8 cellular contexts compared by ENCODE assay signal in genomic region chr20:62237772-62238568, GRCh38. TPM values are rescaled to one million over a fixed set of nuclear protein-coding genes. Genes with fewer than 3 reads are reported as not detected.
A peak's percentile ranks its signal among the peaks of the same experiment; 100 is the strongest.
DNase-seq lines count a peak whose midpoint lies in the region; ATAC-seq and TF ChIP-seq lines count a peak whose summit lies in the region.

Gene OSBPL2, plus strand, starts transcription at chr20:62238521. Its CDS starts 17,664 bp downstream, at chr20:62256185.

- H3K27me3 ChIP-seq in parathyroid adenoma (ENCODE audit: control insufficient read depth, insufficient read depth, low read length) (no peaks in the 10 kb centered on the region), tibial nerve (peaks cover 0 to 9% of the 10 kb centered on the region in 2 donors)

- intact Hi-C loops in Right ventricle myocardium inferior (cut with DNase I) = loop anchor here (5.0 kb wide), 2 partner anchors 44 to 96 kb away; partner anchors contain the start of genes PSMA7 and SS18L1

- H3K9me3 ChIP-seq in parathyroid adenoma (ENCODE audit: control insufficient read depth, low read length) = no peaks in the 10 kb centered on the region
- H3K9me3 ChIP-seq in tibial nerve = no peaks in the 10 kb centered on the region

- TF ChIP-seq EP300 in tibial nerve (IDR thresholded peaks at IDR 0.05) = peak in 1 of 2 donors; percentile 52

- H3K36me3 ChIP-seq in parathyroid adenoma (ENCODE audit: control insufficient read depth, insufficient read depth, low read length) = no peaks in the 10 kb centered on the region
- H3K36me3 ChIP-seq in tibial nerve = peaks cover 0 to 9% (median 0%) of the 10 kb centered on the region in 3 donors

- peak in 1 of 2 donors; percentile 36 for TF ChIP-seq POLR2A in tibial nerve (IDR thresholded peaks at IDR 0.05)

- peak; percentile 98 for ATAC-seq in HG02759 (IDR thresholded peaks at IDR 0.05; ENCODE audit: unreplicated experiment)
- ATAC-seq in Right ventricle myocardium inferior = peak; percentile 98

- peak within 1 kb of the TSS; percentile 91 for H3K4me2 ChIP-seq in parathyroid adenoma (ENCODE audit: low read length)

- H3K9ac ChIP-seq in parathyroid adenoma = peak within 1 kb of the TSS; percentile 57

- TF ChIP-seq CTCF in GM12864 (IDR thresholded peaks at IDR 0.05; ENCODE audit: low read depth, low read length, missing control alignments) = no peak
- TF ChIP-seq CTCF in parathyroid adenoma (IDR thresholded peaks at IDR 0.05) = no peak
- peak in 1 of 5 experiments; percentile 30 for TF ChIP-seq CTCF in tibial nerve (IDR thresholded peaks at IDR 0.05)

- H2AFZ ChIP-seq in parathyroid adenoma = peak within 1 kb of the TSS; percentile 81

- 1 to 2% methylated on average over 22 to 28 of the region's 55 CpGs for WGBS in tibial nerve, 2 donors

- H3K27ac ChIP-seq in parathyroid adenoma = peak within 1 kb of the TSS; percentile 66
- peak within 1 kb of the TSS; percentile 82 to 91 (median 84) for H3K27ac ChIP-seq in tibial nerve

- peaks cover 48% of the 10 kb centered on the region for H3K79me2 ChIP-seq in parathyroid adenoma

- H3K4me1 ChIP-seq in parathyroid adenoma = peaks cover 19% of the 10 kb centered on the region
- peaks cover 0 to 30% (median 12%) of the 10 kb centered on the region in 4 donors for H3K4me1 ChIP-seq in tibial nerve

- peak within 1 kb of the TSS; percentile 88 for H3K4me3 ChIP-seq in GM12864 (ENCODE audit: low read depth, low read length)
- H3K4me3 ChIP-seq in parathyroid adenoma (ENCODE audit: low read depth, low read length) = peak within 1 kb of the TSS; percentile 71
- H3K4me3 ChIP-seq in tibial nerve = peak within 1 kb of the TSS; percentile 69 to 97 (median 80)

- DNase-seq in GM12864 (ENCODE audit: low read depth) (peak; percentile 94), NCI-H1417 (lab: John Stamatoyannopoulos, UW) (peak; percentile 100), SW 1271 (lab: John Stamatoyannopoulos, UW) (peak; percentile 95 to 98), Right ventricle myocardium inferior (ENCODE audit: missing footprints) (peak; percentile 99), tibial nerve (ENCODE audit: low spot score in 2 of 2) (peak; percentile 99)
- peak; percentile 100 for DNase-seq in activated naive CD8-positive, alpha-beta T cell treated with anti-CD3 and anti-CD28 coated beads, Interleukin-2, amount 50 U/mL, for 16 hours (ENCODE audit: low read depth, low spot score)

RNA-seq across cellular contexts. Expression of gene OSBPL2, which starts in this region (rescaled TPM):
- 59.5 TPM for total RNA-seq in Right ventricle myocardium inferior
- total RNA-seq in tibial nerve = 10 to 100 TPM; 23.1 to 31.6 (median 27.1) TPM

Comparison
In these comparisons a context has a peak if more than half of its experiments do, and no peak if none do; other contexts are left out.
1. Peak in every context shown above with its lines: DNase-seq, ATAC-seq, H3K4me3 ChIP-seq and H3K27ac ChIP-seq.